Comparison of ENCODE assay signal across 24 cellular contexts in genomic region chr3:161567962-161568361, GRCh38.
DNase-seq lines count a peak whose midpoint lies in the region; ATAC-seq and TF ChIP-seq lines count a peak whose summit lies in the region.
"Had no signal": no experiment of that assay in that cellular context is flagged by ENCODE, and none has a peak within 500 bp of the region (broad histone marks: within the 10 kb centered on the region; RNA-seq: fewer than 3 reads in every experiment).

No MANE protein-coding gene starts in this region.

- H3K9ac ChIP-seq in SK-N-SH: no peak overlapping the region

- no peak for TF ChIP-seq EP300 in SK-N-SH (IDR thresholded peaks at IDR 0.05; ENCODE audit: borderline replicate concordance in 1 of 2, low read depth in 1 of 2, low read length in 1 of 2)

- H3K4me1 ChIP-seq in SK-N-SH (ENCODE audit: control insufficient read depth in 1 of 2, insufficient read depth in 2 of 2, low read depth in 1 of 2, low read length in 1 of 2): peaks cover 3 to 5% of the 10 kb centered on the region in 2 experiments; a peak in 1 of 4 replicates
- no peaks in the 10 kb centered on the region for H3K4me1 ChIP-seq in aorta (ENCODE audit: control insufficient read depth in 1 of 2, insufficient read depth in 2 of 2, low read length in 2 of 2)
- no peaks in the 10 kb centered on the region for H3K4me1 ChIP-seq in CD4-positive, alpha-beta memory T cell (ENCODE audit: insufficient read depth, low read length)
- H3K4me1 ChIP-seq: thyroid gland had no signal

- no peaks in the 10 kb centered on the region for H3K9me3 Mint-ChIP-seq in CD4-positive, alpha-beta memory T cell
- H3K9me3 Mint-ChIP-seq: mesothelial cell of epicardium; natural killer cell treated with Interleukin-12 subunit alpha and Interleukin-12 subunit beta and Interleukin-15 and Interleukin-18, amount 100 ng/mL, for 72 hours had no signal

- H3K27ac ChIP-seq in SK-N-SH (ENCODE audit: low read depth in 2 of 2, low read length in 1 of 2): peak overlapping the region; percentile 23 to 62; a peak in 1 of 4 replicates
- no peak overlapping the region for H3K27ac ChIP-seq in aorta (ENCODE audit: low read depth in 1 of 2, low read length in 2 of 2)
- no peak overlapping the region for H3K27ac ChIP-seq in CD4-positive, alpha-beta memory T cell (ENCODE audit: low read depth, low read length)
- H3K27ac ChIP-seq: cardiac muscle cell, PC-9, thyroid gland, VCaP had no signal

- no peaks in the 10 kb centered on the region for H4K20me1 ChIP-seq in SK-N-SH (ENCODE audit: insufficient read depth)

- H3K36me3 ChIP-seq in SK-N-SH (replicated peaks in 1 of 2; ENCODE audit: control insufficient read depth in 1 of 2, insufficient read depth in 2 of 2, low read length in 1 of 2): no peaks in the 10 kb centered on the region
- no peaks in the 10 kb centered on the region for H3K36me3 ChIP-seq in aorta (ENCODE audit: control insufficient read depth in 1 of 2, insufficient read depth in 2 of 2, low read length in 1 of 2)
- H3K36me3 ChIP-seq in CD4-positive, alpha-beta memory T cell (ENCODE audit: insufficient read depth, low read length): no peaks in the 10 kb centered on the region
- H3K36me3 ChIP-seq: cardiac muscle cell, thyroid gland had no signal

- CTCF ChIA-PET in SK-N-SH (lab: Yijun Ruan, JAX): interaction anchor here (1.2 to 3.9 kb wide), 2 partner anchors 9 to 11 kb away, joined by 3 to 12 read pairs; no protein-coding TSS in a partner anchor
- CTCF ChIA-PET in CD4-positive, alpha-beta memory T cell (lab: Charles Lee; ENCODE audit: partially characterized antibody): no interaction called here

- no peaks in the 10 kb centered on the region for H3K27me3 ChIP-seq in SK-N-SH (ENCODE audit: insufficient read depth)
- H3K27me3 ChIP-seq in aorta (ENCODE audit: control insufficient read depth in 1 of 2, insufficient read depth in 2 of 2, low read length in 1 of 2): no peaks in the 10 kb centered on the region
- no peaks in the 10 kb centered on the region for H3K27me3 ChIP-seq in CD4-positive, alpha-beta memory T cell (ENCODE audit: insufficient read depth, low read length)
- H3K27me3 ChIP-seq: cardiac muscle cell, thyroid gland had no signal

- POLR2A ChIA-PET in SK-N-SH (lab: Yijun Ruan, JAX): no interaction called here
- POLR2A ChIA-PET in CD4-positive, alpha-beta memory T cell (lab: Charles Lee; ENCODE audit: partially characterized antibody): no interaction called here

- H3K27ac Mint-ChIP-seq in CD4-positive, alpha-beta memory T cell: no peak overlapping the region
- H3K27ac Mint-ChIP-seq: mesothelial cell of epicardium; natural killer cell treated with Interleukin-12 subunit alpha and Interleukin-12 subunit beta and Interleukin-15 and Interleukin-18, amount 100 ng/mL, for 72 hours had no signal

- H3K4me3 ChIP-seq in SK-N-SH (ENCODE audit: low read depth in 2 of 2, low read length in 1 of 2) (peak overlapping the region in 1 of 2 experiments; percentile 25; a peak in 1 of 4 replicates), fibroblast of pulmonary artery (replicated peaks; ENCODE audit: low read depth, low read length) (no peak overlapping the region), aorta (ENCODE audit: low read length in 2 of 2) (no peak overlapping the region)
- H3K4me3 ChIP-seq in CD4-positive, alpha-beta memory T cell (ENCODE audit: low read length in 2 of 2): no peak overlapping the region
- H3K4me3 ChIP-seq: cardiac muscle cell, PC-9, thyroid gland had no signal

- no peaks in the 10 kb centered on the region for H3K36me3 Mint-ChIP-seq in CD4-positive, alpha-beta memory T cell
- H3K36me3 Mint-ChIP-seq: mesothelial cell of epicardium; natural killer cell treated with Interleukin-12 subunit alpha and Interleukin-12 subunit beta and Interleukin-15 and Interleukin-18, amount 100 ng/mL, for 72 hours had no signal

- no peak for TF ChIP-seq CTCF in SK-N-SH (IDR thresholded peaks at IDR 0.05)
- TF ChIP-seq CTCF in fibroblast of pulmonary artery (IDR thresholded peaks at IDR 0.05; ENCODE audit: low read length, missing control alignments): no peak

- intact Hi-C loops in aorta (cut with DNase I): no loop called here
- intact Hi-C loops in CD4-positive, alpha-beta memory T cell (cut with micrococcal nuclease): no loop called here

- H3F3A ChIP-seq in SK-N-SH (replicated peaks; ENCODE audit: insufficient read depth): no peaks in the 10 kb centered on the region

- WGBS in SK-N-SH (ENCODE audit: low lambda C conversion rate): 28% methylated on average over 2 of the region's 2 CpGs
- WGBS in aorta, 2 donors: 75 to 79% methylated on average over 2 of the region's 2 CpGs

- ATAC-seq in aorta (ENCODE audit: low FRiP score) (no peak), HG02610 (IDR thresholded peaks at IDR 0.05; ENCODE audit: unreplicated experiment) (no peak)
- ATAC-seq: left colon; natural killer cell treated with Interleukin-12 subunit alpha and Interleukin-12 subunit beta and Interleukin-15 and Interleukin-18, amount 100 ng/mL, for 72 hours had no signal

- TF ChIP-seq RAD21 in SK-N-SH (IDR thresholded peaks at IDR 0.05; ENCODE audit: low read length): no peak

- no peaks in the 10 kb centered on the region for H3K4me1 Mint-ChIP-seq in CD4-positive, alpha-beta memory T cell

- H3K9me3 ChIP-seq in SK-N-SH (no peaks in the 10 kb centered on the region), aorta (ENCODE audit: control insufficient read depth, low read length) (no peaks in the 10 kb centered on the region)
- no peaks in the 10 kb centered on the region for H3K9me3 ChIP-seq in CD4-positive, alpha-beta memory T cell (ENCODE audit: control insufficient read depth in 1 of 2, low read length in 2 of 2)
- H3K9me3 ChIP-seq: thyroid gland had no signal

- H3K4me2 ChIP-seq in SK-N-SH: peak overlapping the region; percentile 30; the same call in 1 of the 2 replicates
- H3K4me2 ChIP-seq: PC-9 had no signal

- no peaks in the 10 kb centered on the region for H3K9me2 ChIP-seq in SK-N-SH

- H3K79me2 ChIP-seq in SK-N-SH (ENCODE audit: insufficient read depth): no peaks in the 10 kb centered on the region

- peak; percentile 34 for DNase-seq in GM04503 (ENCODE audit: low read depth)
- DNase-seq in SK-N-SH: no peak
- DNase-seq in fibroblast of pulmonary artery (ENCODE audit: low read depth): peak; percentile 10
- DNase-seq in stromal cell of bone marrow (ENCODE audit: low read depth): peak; percentile 29
- DNase-seq in aorta: no peak
- no peak for DNase-seq in CD4-positive, alpha-beta memory T cell
- DNase-seq: activated CD4-positive, alpha-beta T cell treated with anti-CD3 and anti-CD28 coated beads, Interleukin-2, amount 50 U/mL, for 1 hour; activated gamma-delta T cell treated with Interleukin-2 at 50 U/mL for 16 hours; AML-193; dermis blood vessel endothelial cell; DMS79 treated with DMSO at 0.1 percent for 48 hours; KBM-7; left colon; NCI-H187; NCI-H774; PC-9; SIG-M5; stimulated activated naive CD4-positive, alpha-beta T cell; thyroid gland had no signal

- no peak overlapping the region for H3K4me3 Mint-ChIP-seq in CD4-positive, alpha-beta memory T cell
- H3K4me3 Mint-ChIP-seq: mesothelial cell of epicardium; natural killer cell treated with Interleukin-12 subunit alpha and Interleukin-12 subunit beta and Interleukin-15 and Interleukin-18, amount 100 ng/mL, for 72 hours had no signal

- H2AFZ ChIP-seq in SK-N-SH (ENCODE audit: low read depth): peak overlapping the region; percentile 69
- H2AFZ ChIP-seq: PC-9 had no signal

- peaks cover 0 to 2% of the 10 kb centered on the region in 2 donors for H3K27me3 Mint-ChIP-seq in CD4-positive, alpha-beta memory T cell

TF ChIP-seq in SK-N-SH, 30 proteins besides CTCF, POLR2A, EP300 and RAD21:
- TF ChIP-seq RXRA (IDR thresholded peaks at IDR 0.05; ENCODE audit: borderline replicate concordance, low read depth): no peak
- peak; percentile 86 for TF ChIP-seq TCF12 (IDR thresholded peaks at IDR 0.05)
- peak; percentile 30; the same call in 1 of the 2 replicates for TF ChIP-seq JUND (IDR thresholded peaks at IDR 0.05)
- no peak for TF ChIP-seq TAF1 (IDR thresholded peaks at IDR 0.05; ENCODE audit: borderline replicate concordance, low read depth, low read length)

Comparison
In these comparisons a context has a peak if more than half of its experiments do, and no peak if none do; other contexts are left out.
1. DNase-seq: peak in GM04503 (single experiment), fibroblast of pulmonary artery (single experiment) and stromal cell of bone marrow (single experiment); none in SK-N-SH (single experiment), aorta (0 of 2) and CD4-positive, alpha-beta memory T cell (0 of 5).
2. H3K27ac ChIP-seq: peak in SK-N-SH (2 of 2); none in aorta (0 of 2) and CD4-positive, alpha-beta memory T cell (single experiment).